Comparison of ENCODE assay signal across 10 cellular contexts in the genomic region with DNA sequence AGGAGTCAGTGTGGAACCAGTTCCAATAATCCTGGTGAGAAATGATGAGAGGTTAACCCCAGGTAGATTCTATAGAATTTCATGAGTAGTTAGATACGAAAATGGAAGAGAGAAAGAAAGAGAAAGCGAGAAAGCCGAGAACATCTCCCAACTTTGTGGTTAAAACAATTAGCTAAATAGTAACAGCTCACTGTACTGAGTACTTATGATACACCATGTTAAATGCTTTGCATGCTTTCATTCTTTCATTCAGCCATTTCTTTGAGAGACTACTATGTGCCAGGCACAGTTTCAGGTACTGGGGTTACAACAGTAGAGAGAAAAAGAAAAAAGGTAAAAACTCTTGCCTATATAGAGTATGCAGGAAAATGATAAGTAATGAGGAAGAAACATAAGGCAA.
DNase-seq lines count a peak whose midpoint lies in the region; ATAC-seq, FAIRE-seq and TF ChIP-seq lines count a peak whose summit lies in the region.
"Had no signal": no experiment of that assay in that cellular context is flagged by ENCODE, and none has a peak within 500 bp of the region (broad histone marks: within the 10 kb centered on the region; RNA-seq: fewer than 3 reads in every experiment).

No MANE protein-coding gene starts in this region.

- ATAC-seq in GM19035 (IDR thresholded peaks at IDR 0.05; ENCODE audit: unreplicated experiment): peak; percentile 83
- ATAC-seq in GM21576 (IDR thresholded peaks at IDR 0.05; ENCODE audit: unreplicated experiment): peak; percentile 80
- peak; percentile 94 for ATAC-seq in HG03095 (IDR thresholded peaks at IDR 0.05; ENCODE audit: unreplicated experiment)
- ATAC-seq in GM12878: peak; percentile 87
- ATAC-seq in aorta (ENCODE audit: low FRiP score): no peak

- H2AFZ ChIP-seq in GM12878 (ENCODE audit: control insufficient read depth, low read depth, low read length): no peak overlapping the region

- TF ChIP-seq EP300 in GM12878 (IDR thresholded peaks at IDR 0.05; ENCODE audit: borderline replicate concordance in 1 of 2, control insufficient read depth in 1 of 2, low read depth in 2 of 2, low read length in 2 of 2): no peak

- SMC1A ChIA-PET in GM12878 (lab: Charles Lee; ENCODE audit: uncharacterized antibody, unreplicated experiment): interaction anchor here (1.4 kb wide), 1 partner anchor 131 kb away, joined by 3 read pairs; no protein-coding TSS in a partner anchor

- WGBS in GM12878 (ENCODE audit: insufficient coverage, insufficient replicate concordance, low lambda C conversion rate, missing lambda C conversion rate): 16% methylated on average over 3 of the region's 3 CpGs
- WGBS in aorta, 2 donors: 88 to 94% methylated on average over 3 of the region's 3 CpGs

- H3K4me2 ChIP-seq in GM12878 (ENCODE audit: control insufficient read depth, insufficient read depth): no peak overlapping the region
- H3K4me2 ChIP-seq: SK-N-SH had no signal

- DNase-seq in GM12878 (ENCODE audit: low read depth, low spot score) (peak; percentile 26), aorta (no peak), iPS-NIHi7 (ENCODE audit: extremely low spot score) (no peak)
- no peak for DNase-seq in activated CD4-positive, alpha-beta T cell treated with anti-CD3 and anti-CD28 coated beads, Interleukin-2, amount 50 U/mL, for 48 hours
- DNase-seq: NCI-H187, SK-N-SH had no signal

- peak; percentile 66 for FAIRE-seq in GM12878 (lab: Jason Lieb, UNC)
- FAIRE-seq: H54 had no signal

- TF ChIP-seq CTCF in GM12878 (IDR thresholded peaks at IDR 0.05 in 2 of 3, conservative IDR thresholded peaks at IDR 0.05 in 1 of 3; ENCODE audit: control insufficient read depth in 2 of 3, extremely low read depth in 1 of 3, insufficient read depth in 1 of 3, low read depth in 3 of 3, low read length in 3 of 3): no peak

- no peak for TF ChIP-seq RAD21 in GM12878 (IDR thresholded peaks at IDR 0.05; ENCODE audit: insufficient read depth, low read depth, low read length)

- CTCF ChIA-PET in GM12878 (lab: Yijun Ruan, JAX): interaction anchor here (0.7 to 1.0 kb wide), 2 partner anchors 29 to 286 kb away, joined by 3 read pairs; no protein-coding TSS in a partner anchor

- H3K27ac ChIP-seq in GM12878 (ENCODE audit: control insufficient read depth, insufficient read depth) (no peak overlapping the region), aorta (ENCODE audit: low read depth in 1 of 2, low read length in 2 of 2) (no peak overlapping the region)

- H3K4me3 ChIP-seq in GM12878 (no peak overlapping the region), aorta (ENCODE audit: low read length in 2 of 2) (no peak overlapping the region)

- H3K9me3 ChIP-seq in GM12878 (replicated peaks; ENCODE audit: control insufficient read depth, insufficient read depth, low read length): no peaks in the 10 kb centered on the region
- no peaks in the 10 kb centered on the region for H3K9me3 ChIP-seq in aorta (ENCODE audit: control insufficient read depth, low read length)
- H3K9me3 ChIP-seq: SK-N-SH had no signal

- no peaks in the 10 kb centered on the region; a peak in 2 of 4 replicates for H3K27me3 ChIP-seq in GM12878 (replicated peaks in 1 of 2; ENCODE audit: control insufficient read depth in 2 of 2, insufficient read depth in 2 of 2, low read length in 1 of 2)
- peaks cover 0 to 2% of the 10 kb centered on the region in 2 donors for H3K27me3 ChIP-seq in aorta (ENCODE audit: control insufficient read depth in 1 of 2, insufficient read depth in 2 of 2, low read length in 1 of 2)

- no peak for TF ChIP-seq POLR2A in GM12878 (IDR thresholded peaks at IDR 0.05; ENCODE audit: low read depth, low read length)

- H3K36me3 ChIP-seq in GM12878 (ENCODE audit: control insufficient read depth in 2 of 2, insufficient read depth in 2 of 2, low read length in 1 of 2) (no peaks in the 10 kb centered on the region), aorta (ENCODE audit: control insufficient read depth in 1 of 2, insufficient read depth in 2 of 2, low read length in 1 of 2) (no peaks in the 10 kb centered on the region)

- H3K4me1 ChIP-seq in GM12878 (ENCODE audit: control insufficient read depth, insufficient read depth, low read length) (no peaks in the 10 kb centered on the region), aorta (ENCODE audit: control insufficient read depth in 1 of 2, insufficient read depth in 2 of 2, low read length in 2 of 2) (no peaks in the 10 kb centered on the region)

- intact Hi-C loops in GM12878 (cut with micrococcal nuclease; ENCODE audit: unreplicated experiment): no loop called here
- intact Hi-C loops in aorta (cut with DNase I): no loop called here

- no TSS peak for BruUV-seq in GM12878 (replicated peaks; lab: Mats Ljungman, UMichigan)

- POLR2A ChIA-PET in GM12878 (lab: Charles Lee): interaction anchor here (0.6 to 1.5 kb wide), 2 partner anchors 27 to 32 kb away, joined by 3 read pairs; no protein-coding TSS in a partner anchor

- H4K20me1 ChIP-seq in GM12878 (ENCODE audit: control insufficient read depth, insufficient read depth): no peaks in the 10 kb centered on the region

- no peak overlapping the region for H3K9ac ChIP-seq in GM12878 (ENCODE audit: control insufficient read depth, insufficient read depth, low read length)
- H3K9ac ChIP-seq: SK-N-SH had no signal

- in situ Hi-C loops in GM12878 (cut with MboI): no loop called here

- no peaks in the 10 kb centered on the region for H3K79me2 ChIP-seq in GM12878 (ENCODE audit: control insufficient read depth, insufficient read depth, low read length)

- RAD21 ChIA-PET in GM12878 (lab: Charles Lee; ENCODE audit: unreplicated experiment): interaction anchor here (0.8 to 1.3 kb wide), 4 partner anchors 115 to 288 kb away, joined by 3 read pairs; no protein-coding TSS in a partner anchor

TF ChIP-seq in GM12878, 131 proteins besides CTCF, POLR2A, EP300 and RAD21:
- TF ChIP-seq RUNX3 (IDR thresholded peaks at IDR 0.05; ENCODE audit: low read length) (peak; percentile 37; the same call in 1 of the 2 replicates), MTA2 (IDR thresholded peaks at IDR 0.05; ENCODE audit: low read depth) (0 out of 2 replicates have a peak, but pooled peaks have one; percentile 12), ATF7 (IDR thresholded peaks at IDR 0.05; ENCODE audit: low read depth) (0 out of 2 replicates have a peak, but pooled peaks have one; percentile 23), CBFB (IDR thresholded peaks at IDR 0.05; ENCODE audit: low read depth) (no peak), ZBED1 (IDR thresholded peaks at IDR 0.05; ENCODE audit: borderline replicate concordance) (no peak), IKZF2 (IDR thresholded peaks at IDR 0.05) (peak in 1 of 2 experiments; percentile 34; a peak in 1 of 4 replicates), NRF1 (conservative IDR thresholded peaks at IDR 0.05; ENCODE audit: low read depth, low read length) (no peak), ZNF24 (IDR thresholded peaks at IDR 0.05) (peak; percentile 87)
- TF ChIP-seq, protein P1, sequence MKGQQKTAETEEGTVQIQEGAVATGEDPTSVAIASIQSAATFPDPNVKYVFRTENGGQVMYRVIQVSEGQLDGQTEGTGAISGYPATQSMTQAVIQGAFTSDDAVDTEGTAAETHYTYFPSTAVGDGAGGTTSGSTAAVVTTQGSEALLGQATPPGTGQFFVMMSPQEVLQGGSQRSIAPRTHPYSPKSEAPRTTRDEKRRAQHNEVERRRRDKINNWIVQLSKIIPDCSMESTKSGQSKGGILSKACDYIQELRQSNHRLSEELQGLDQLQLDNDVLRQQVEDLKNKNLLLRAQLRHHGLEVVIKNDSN (IDR thresholded peaks at IDR 0.05; ENCODE audit: borderline replicate concordance, extremely low read length, insufficient read depth, low read depth, low read length): no peak
